Comparison of ENCODE assay signal across 2 cellular contexts in the genomic region with DNA sequence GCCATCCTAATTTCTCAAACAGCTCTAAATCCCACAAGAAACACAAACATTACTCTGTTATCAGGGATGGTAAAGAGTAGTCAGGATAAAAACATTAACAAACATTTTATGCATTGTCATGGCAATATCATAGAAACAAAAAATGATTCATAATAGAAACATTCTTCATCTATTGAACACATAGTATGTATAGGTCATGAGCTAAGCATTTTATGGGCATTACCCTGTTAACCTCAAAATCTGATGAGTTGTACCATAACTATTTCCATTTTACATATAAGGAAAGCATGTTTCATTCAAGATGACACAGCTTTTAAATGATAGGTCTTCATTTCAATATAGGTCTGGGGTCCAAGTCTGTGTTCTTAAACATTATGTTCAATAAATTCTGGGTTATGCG.
TF ChIP-seq lines count a peak whose summit lies in the region.

No MANE protein-coding gene starts in this region.

TF ChIP-seq in IMR-90, 13 proteins besides CTCF, POLR2A, EP300 and RAD21 (continued from another document):
- TF ChIP-seq MAZ (IDR thresholded peaks at IDR 0.05; ENCODE audit: borderline replicate concordance, low read depth, low read length) (no peak), SMC3 (IDR thresholded peaks at IDR 0.05; ENCODE audit: low read depth, low read length) (no peak), MAFK (IDR thresholded peaks at IDR 0.05; ENCODE audit: low read depth, low read length) (peak; percentile 82), CEBPB (IDR thresholded peaks at IDR 0.05; ENCODE audit: low read depth, low read length) (no peak), CHD1 (IDR thresholded peaks at IDR 0.05; ENCODE audit: low read depth, low read length) (no peak), RCOR1 (IDR thresholded peaks at IDR 0.05; ENCODE audit: insufficient replicate concordance, low read length) (no peak), BHLHE40 (IDR thresholded peaks at IDR 0.05; ENCODE audit: low read depth, low read length) (no peak), MXI1 (IDR thresholded peaks at IDR 0.05; ENCODE audit: borderline replicate concordance, low read depth, low read length) (no peak), RFX5 (IDR thresholded peaks at IDR 0.05; ENCODE audit: low read depth, low read length) (no peak)
- TF ChIP-seq, protein P1, sequence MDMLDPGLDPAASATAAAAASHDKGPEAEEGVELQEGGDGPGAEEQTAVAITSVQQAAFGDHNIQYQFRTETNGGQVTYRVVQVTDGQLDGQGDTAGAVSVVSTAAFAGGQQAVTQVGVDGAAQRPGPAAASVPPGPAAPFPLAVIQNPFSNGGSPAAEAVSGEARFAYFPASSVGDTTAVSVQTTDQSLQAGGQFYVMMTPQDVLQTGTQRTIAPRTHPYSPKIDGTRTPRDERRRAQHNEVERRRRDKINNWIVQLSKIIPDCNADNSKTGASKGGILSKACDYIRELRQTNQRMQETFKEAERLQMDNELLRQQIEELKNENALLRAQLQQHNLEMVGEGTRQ (IDR thresholded peaks at IDR 0.05; ENCODE audit: low read depth, low read length), result no peak
- TF ChIP-seq, protein P2, sequence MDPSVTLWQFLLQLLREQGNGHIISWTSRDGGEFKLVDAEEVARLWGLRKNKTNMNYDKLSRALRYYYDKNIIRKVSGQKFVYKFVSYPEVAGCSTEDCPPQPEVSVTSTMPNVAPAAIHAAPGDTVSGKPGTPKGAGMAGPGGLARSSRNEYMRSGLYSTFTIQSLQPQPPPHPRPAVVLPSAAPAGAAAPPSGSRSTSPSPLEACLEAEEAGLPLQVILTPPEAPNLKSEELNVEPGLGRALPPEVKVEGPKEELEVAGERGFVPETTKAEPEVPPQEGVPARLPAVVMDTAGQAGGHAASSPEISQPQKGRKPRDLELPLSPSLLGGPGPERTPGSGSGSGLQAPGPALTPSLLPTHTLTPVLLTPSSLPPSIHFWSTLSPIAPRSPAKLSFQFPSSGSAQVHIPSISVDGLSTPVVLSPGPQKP (IDR thresholded peaks at IDR 0.05; ENCODE audit: borderline replicate concordance, low read depth, low read length), result no peak

TF ChIP-seq in GM12891, 5 proteins besides CTCF, POLR2A, EP300 and RAD21 (continued from another document):
- no peak for TF ChIP-seq PAX5 (IDR thresholded peaks at IDR 0.05; ENCODE audit: insufficient read depth, low read length, severe bottlenecking)
- no peak for TF ChIP-seq TAF1 (IDR thresholded peaks at IDR 0.05; ENCODE audit: low read depth, low read length)
- no peak for TF ChIP-seq POLR2AphosphoS5 (IDR thresholded peaks at IDR 0.05; ENCODE audit: low read depth, low read length)
